1 cellular context compared by ENCODE assay signal in the genomic region with DNA sequence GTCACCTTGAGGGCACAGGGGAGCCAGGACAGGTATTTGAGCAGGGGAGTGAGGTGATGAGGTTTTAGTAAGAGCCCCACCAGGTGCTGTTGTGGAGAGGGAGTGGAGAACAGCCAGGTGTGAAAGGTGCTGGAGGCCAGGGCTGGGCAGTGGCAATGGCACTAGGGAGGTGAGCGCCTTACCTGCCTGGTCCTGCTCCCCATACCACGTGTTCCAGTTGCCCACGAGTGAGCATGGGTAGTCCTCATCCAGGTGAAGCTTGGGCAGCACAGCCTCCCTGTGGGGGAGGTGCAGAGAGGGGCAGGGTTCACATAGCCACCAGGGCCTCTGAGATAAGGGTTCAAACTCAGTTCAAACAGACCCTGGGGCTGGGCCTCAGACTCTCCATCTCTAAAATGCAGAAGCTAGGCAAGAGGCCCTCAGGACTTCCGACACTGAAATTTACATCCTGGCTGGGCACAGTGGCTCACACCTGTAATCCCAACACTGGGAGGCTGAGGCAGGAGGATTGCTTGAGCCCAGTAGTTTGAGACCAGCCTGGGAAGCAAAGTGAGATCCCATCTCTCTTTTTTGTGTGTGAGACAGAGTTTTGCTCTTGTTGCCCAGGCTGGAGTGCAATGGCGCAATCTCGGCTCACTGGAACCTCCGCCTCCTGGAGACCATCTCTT.
TF ChIP-seq lines count a peak whose summit lies in the region.

No MANE protein-coding gene starts in this region.

TF ChIP-seq in HepG2, 621 proteins besides CTCF, POLR2A, EP300 and RAD21 (continued from another document):
- TF ChIP-seq, protein P1, sequence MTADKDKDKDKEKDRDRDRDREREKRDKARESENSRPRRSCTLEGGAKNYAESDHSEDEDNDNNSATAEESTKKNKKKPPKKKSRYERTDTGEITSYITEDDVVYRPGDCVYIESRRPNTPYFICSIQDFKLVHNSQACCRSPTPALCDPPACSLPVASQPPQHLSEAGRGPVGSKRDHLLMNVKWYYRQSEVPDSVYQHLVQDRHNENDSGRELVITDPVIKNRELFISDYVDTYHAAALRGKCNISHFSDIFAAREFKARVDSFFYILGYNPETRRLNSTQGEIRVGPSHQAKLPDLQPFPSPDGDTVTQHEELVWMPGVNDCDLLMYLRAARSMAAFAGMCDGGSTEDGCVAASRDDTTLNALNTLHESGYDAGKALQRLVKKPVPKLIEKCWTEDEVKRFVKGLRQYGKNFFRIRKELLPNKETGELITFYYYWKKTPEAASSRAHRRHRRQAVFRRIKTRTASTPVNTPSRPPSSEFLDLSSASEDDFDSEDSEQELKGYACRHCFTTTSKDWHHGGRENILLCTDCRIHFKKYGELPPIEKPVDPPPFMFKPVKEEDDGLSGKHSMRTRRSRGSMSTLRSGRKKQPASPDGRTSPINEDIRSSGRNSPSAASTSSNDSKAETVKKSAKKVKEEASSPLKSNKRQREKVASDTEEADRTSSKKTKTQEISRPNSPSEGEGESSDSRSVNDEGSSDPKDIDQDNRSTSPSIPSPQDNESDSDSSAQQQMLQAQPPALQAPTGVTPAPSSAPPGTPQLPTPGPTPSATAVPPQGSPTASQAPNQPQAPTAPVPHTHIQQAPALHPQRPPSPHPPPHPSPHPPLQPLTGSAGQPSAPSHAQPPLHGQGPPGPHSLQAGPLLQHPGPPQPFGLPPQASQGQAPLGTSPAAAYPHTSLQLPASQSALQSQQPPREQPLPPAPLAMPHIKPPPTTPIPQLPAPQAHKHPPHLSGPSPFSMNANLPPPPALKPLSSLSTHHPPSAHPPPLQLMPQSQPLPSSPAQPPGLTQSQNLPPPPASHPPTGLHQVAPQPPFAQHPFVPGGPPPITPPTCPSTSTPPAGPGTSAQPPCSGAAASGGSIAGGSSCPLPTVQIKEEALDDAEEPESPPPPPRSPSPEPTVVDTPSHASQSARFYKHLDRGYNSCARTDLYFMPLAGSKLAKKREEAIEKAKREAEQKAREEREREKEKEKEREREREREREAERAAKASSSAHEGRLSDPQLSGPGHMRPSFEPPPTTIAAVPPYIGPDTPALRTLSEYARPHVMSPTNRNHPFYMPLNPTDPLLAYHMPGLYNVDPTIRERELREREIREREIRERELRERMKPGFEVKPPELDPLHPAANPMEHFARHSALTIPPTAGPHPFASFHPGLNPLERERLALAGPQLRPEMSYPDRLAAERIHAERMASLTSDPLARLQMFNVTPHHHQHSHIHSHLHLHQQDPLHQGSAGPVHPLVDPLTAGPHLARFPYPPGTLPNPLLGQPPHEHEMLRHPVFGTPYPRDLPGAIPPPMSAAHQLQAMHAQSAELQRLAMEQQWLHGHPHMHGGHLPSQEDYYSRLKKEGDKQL (CRISPR knock-in tag; IDR thresholded peaks at IDR 0.05; ENCODE audit: low read depth): 0 out of 2 replicates have a peak, but pooled peaks have one; percentile 20
- TF ChIP-seq, protein P2, sequence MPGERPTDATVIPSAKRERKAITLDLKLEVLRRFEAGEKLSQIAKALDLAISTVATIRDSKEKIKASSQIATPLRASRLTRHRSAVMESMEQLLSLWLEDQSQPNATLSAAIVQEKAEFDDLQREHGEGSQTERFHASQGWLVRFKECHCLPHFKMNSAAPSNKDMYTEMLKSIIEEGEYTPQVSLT (CRISPR knock-in tag; IDR thresholded peaks at IDR 0.05; ENCODE audit: borderline replicate concordance, low read depth): no peak
- TF ChIP-seq, protein P3, sequence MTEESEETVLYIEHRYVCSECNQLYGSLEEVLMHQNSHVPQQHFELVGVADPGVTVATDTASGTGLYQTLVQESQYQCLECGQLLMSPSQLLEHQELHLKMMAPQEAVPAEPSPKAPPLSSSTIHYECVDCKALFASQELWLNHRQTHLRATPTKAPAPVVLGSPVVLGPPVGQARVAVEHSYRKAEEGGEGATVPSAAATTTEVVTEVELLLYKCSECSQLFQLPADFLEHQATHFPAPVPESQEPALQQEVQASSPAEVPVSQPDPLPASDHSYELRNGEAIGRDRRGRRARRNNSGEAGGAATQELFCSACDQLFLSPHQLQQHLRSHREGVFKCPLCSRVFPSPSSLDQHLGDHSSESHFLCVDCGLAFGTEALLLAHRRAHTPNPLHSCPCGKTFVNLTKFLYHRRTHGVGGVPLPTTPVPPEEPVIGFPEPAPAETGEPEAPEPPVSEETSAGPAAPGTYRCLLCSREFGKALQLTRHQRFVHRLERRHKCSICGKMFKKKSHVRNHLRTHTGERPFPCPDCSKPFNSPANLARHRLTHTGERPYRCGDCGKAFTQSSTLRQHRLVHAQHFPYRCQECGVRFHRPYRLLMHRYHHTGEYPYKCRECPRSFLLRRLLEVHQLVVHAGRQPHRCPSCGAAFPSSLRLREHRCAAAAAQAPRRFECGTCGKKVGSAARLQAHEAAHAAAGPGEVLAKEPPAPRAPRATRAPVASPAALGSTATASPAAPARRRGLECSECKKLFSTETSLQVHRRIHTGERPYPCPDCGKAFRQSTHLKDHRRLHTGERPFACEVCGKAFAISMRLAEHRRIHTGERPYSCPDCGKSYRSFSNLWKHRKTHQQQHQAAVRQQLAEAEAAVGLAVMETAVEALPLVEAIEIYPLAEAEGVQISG (CRISPR knock-in tag; IDR thresholded peaks at IDR 0.05): peak; percentile 79
- TF ChIP-seq ZNF501 (CRISPR knock-in tag; IDR thresholded peaks at IDR 0.05) (peak; percentile 53), ESRRA (CRISPR knock-in tag; IDR thresholded peaks at IDR 0.05; ENCODE audit: low read depth) (0 out of 2 replicates have a peak, but pooled peaks have one; percentile 37), ZNF33A (CRISPR knock-in tag; IDR thresholded peaks at IDR 0.05; ENCODE audit: borderline replicate concordance) (no peak), ZBTB7A (CRISPR knock-in tag; IDR thresholded peaks at IDR 0.05) (no peak), THAP11 (CRISPR knock-in tag; IDR thresholded peaks at IDR 0.05) (no peak), HOXD1 (CRISPR knock-in tag; IDR thresholded peaks at IDR 0.05) (no peak)
- TF ChIP-seq, protein P4, sequence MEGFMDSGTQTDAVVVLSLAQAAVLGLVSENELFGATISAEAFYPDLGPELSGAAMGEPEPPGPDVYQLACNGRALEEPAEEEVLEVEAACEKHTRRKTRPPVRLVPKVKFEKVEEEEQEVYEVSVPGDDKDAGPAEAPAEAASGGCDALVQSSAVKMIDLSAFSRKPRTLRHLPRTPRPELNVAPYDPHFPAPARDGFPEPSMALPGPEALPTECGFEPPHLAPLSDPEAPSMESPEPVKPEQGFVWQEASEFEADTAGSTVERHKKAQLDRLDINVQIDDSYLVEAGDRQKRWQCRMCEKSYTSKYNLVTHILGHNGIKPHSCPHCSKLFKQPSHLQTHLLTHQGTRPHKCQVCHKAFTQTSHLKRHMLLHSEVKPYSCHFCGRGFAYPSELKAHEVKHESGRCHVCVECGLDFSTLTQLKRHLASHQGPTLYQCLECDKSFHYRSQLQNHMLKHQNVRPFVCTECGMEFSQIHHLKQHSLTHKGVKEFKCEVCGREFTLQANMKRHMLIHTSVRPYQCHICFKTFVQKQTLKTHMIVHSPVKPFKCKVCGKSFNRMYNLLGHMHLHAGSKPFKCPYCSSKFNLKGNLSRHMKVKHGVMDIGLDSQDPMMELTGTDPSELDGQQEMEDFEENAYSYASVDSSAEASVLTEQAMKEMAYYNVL (CRISPR knock-in tag; IDR thresholded peaks at IDR 0.05; ENCODE audit: borderline replicate concordance): no peak
